9 cellular contexts compared by ENCODE assay signal in genomic region chr6:168865-169455, GRCh38.
DNase-seq lines count a peak whose midpoint lies in the region; ATAC-seq and TF ChIP-seq lines count a peak whose summit lies in the region.
"Had no signal": no experiment of that assay in that cellular context is flagged by ENCODE, and none has a peak within 500 bp of the region (broad histone marks: within the 10 kb centered on the region; RNA-seq: fewer than 3 reads in every experiment).

No MANE protein-coding gene starts in this region.

- CTCF ChIA-PET in IMR-90 (lab: Yijun Ruan, JAX) = no interaction called here

- no peak overlapping the region for H2AK9ac ChIP-seq in IMR-90 (replicated peaks; ENCODE audit: low read depth, low read length, poor library complexity)

- H3K4ac ChIP-seq in IMR-90 (ENCODE audit: low read depth, low read length) = no peak overlapping the region

- TF ChIP-seq POLR2A in IMR-90 (IDR thresholded peaks at IDR 0.05; ENCODE audit: low read depth, low read length) = no peak
- TF ChIP-seq POLR2A in prostate gland (IDR thresholded peaks at IDR 0.05) = no peak

- H4K8ac ChIP-seq in IMR-90 (ENCODE audit: low read depth in 2 of 2, low read length in 2 of 2) = no peak overlapping the region

- ATAC-seq in IMR-90 (ENCODE audit: low read depth) (peak; percentile 72), RWPE2 (ENCODE audit: low read depth) (peak; percentile 31; the same call in 1 of the 3 replicates), GM18870 (IDR thresholded peaks at IDR 0.05; ENCODE audit: unreplicated experiment) (no peak), HG02970 (IDR thresholded peaks at IDR 0.05; ENCODE audit: low FRiP score, unreplicated experiment) (no peak)

- dilution Hi-C loops in IMR-90 (cut with HindIII; ENCODE audit: low sequenced_read_pairs, unreplicated experiment) = no loop called here

- H3K9me1 ChIP-seq in IMR-90 (ENCODE audit: insufficient read depth, low read length) = no peaks in the 10 kb centered on the region

- peaks cover 6% of the 10 kb centered on the region for H3K9me3 Mint-ChIP-seq in T-helper 2 cell treated with Interferon-gamma antibody and Interleukin-4, amounts not matched to agents 5 μg/mL and 100 μg/mL, for 36 hours

- H2AK5ac ChIP-seq in IMR-90 (ENCODE audit: low read depth, low read length) = no peak overlapping the region

- H3K79me1 ChIP-seq in IMR-90 (ENCODE audit: low read depth in 1 of 2, low read length in 2 of 2) = no peaks in the 10 kb centered on the region

- no peak overlapping the region for H4K91ac ChIP-seq in IMR-90 (ENCODE audit: insufficient read depth, low read depth, low read length)

- H2BK15ac ChIP-seq in IMR-90 (ENCODE audit: low read depth, low read length) = no peak overlapping the region

- H3K36me3 Mint-ChIP-seq in T-helper 2 cell treated with Interferon-gamma antibody and Interleukin-4, amounts not matched to agents 5 μg/mL and 100 μg/mL, for 36 hours (ENCODE audit: low read depth) = no peaks in the 10 kb centered on the region
- H3K36me3 Mint-ChIP-seq: IgD-negative memory B cell had no signal

- no TSS peak for BruUV-seq in IMR-90 (replicated peaks; lab: Mats Ljungman, UMichigan)

- H3K4me3 ChIP-seq in IMR-90 (ENCODE audit: insufficient read depth, low read depth, low read length) (no peak overlapping the region), RWPE2 (ENCODE audit: severe bottlenecking) (no peak overlapping the region), fibroblast of mammary gland (ENCODE audit: control insufficient read depth, low read depth, low read length) (no peak overlapping the region), prostate gland (no peak overlapping the region)

- H3K14ac ChIP-seq in IMR-90 (replicated peaks; ENCODE audit: low read depth, low read length) = no peak overlapping the region

- no peak overlapping the region for H4K5ac ChIP-seq in IMR-90 (ENCODE audit: low read depth, low read length)

- no peak overlapping the region for H3K4me2 ChIP-seq in IMR-90 (ENCODE audit: low read depth, low read length)

- WGBS in IMR-90 (ENCODE audit: extremely low coverage in 2 of 2, insufficient read length in 1 of 2), 2 experiments = no CpG with 5 or more reads among the region's 3 CpGs
- WGBS in prostate gland = 33% methylated on average over 3 of the region's 3 CpGs

- H3K9me3 ChIP-seq in IMR-90 (ENCODE audit: control insufficient read depth, insufficient read depth, low read length) (no peaks in the 10 kb centered on the region), RWPE2 (ENCODE audit: severe bottlenecking) (no peaks in the 10 kb centered on the region), prostate gland (no peaks in the 10 kb centered on the region)

- no peak overlapping the region for H2BK5ac ChIP-seq in IMR-90 (ENCODE audit: low read depth, low read length, poor library complexity, severe bottlenecking)

- no peak overlapping the region for H2BK20ac ChIP-seq in IMR-90 (ENCODE audit: low read depth, low read length)

- H3K4me1 ChIP-seq in IMR-90 (ENCODE audit: control insufficient read depth, insufficient read depth, low read length) (no peaks in the 10 kb centered on the region), RWPE2 (ENCODE audit: insufficient read depth, poor library complexity, severe bottlenecking) (no peaks in the 10 kb centered on the region), prostate gland (replicated peaks) (no peaks in the 10 kb centered on the region)

- POLR2A ChIA-PET in IMR-90 (lab: Charles Lee; ENCODE audit: unreplicated experiment) = no interaction called here

- H3K27ac ChIP-seq in IMR-90 (ENCODE audit: insufficient read depth, low read length) = no peak overlapping the region
- no peak overlapping the region for H3K27ac ChIP-seq in RWPE2 (ENCODE audit: poor library complexity, severe bottlenecking)
- H3K27ac ChIP-seq in prostate gland = no peak overlapping the region

- DNase-seq in Caki2 (ENCODE audit: low read depth) (peak; percentile 46), IMR-90 (peak; percentile 55), RWPE2 (ENCODE audit: low spot score) (no peak), fibroblast of mammary gland (ENCODE audit: low read depth) (peak; percentile 62), prostate gland (ENCODE audit: low spot score) (no peak)
- no peak for DNase-seq in T-helper 2 cell treated with Interferon-gamma antibody and Interleukin-4, amounts not matched to agents 5 μg/mL and 100 μg/mL, for 36 hours (ENCODE audit: low spot score)

- H3K18ac ChIP-seq in IMR-90 (ENCODE audit: low read depth, low read length) = no peak overlapping the region

- H3K4me1 Mint-ChIP-seq in T-helper 2 cell treated with Interferon-gamma antibody and Interleukin-4, amounts not matched to agents 5 μg/mL and 100 μg/mL, for 36 hours (ENCODE audit: low read depth) = no peaks in the 10 kb centered on the region
- H3K4me1 Mint-ChIP-seq: IgD-negative memory B cell had no signal

- H3K9ac ChIP-seq in IMR-90 (ENCODE audit: low read depth, low read length) = no peak overlapping the region

- H3K23ac ChIP-seq in IMR-90 (ENCODE audit: low read depth, low read length) = no peak overlapping the region

- H2AFZ ChIP-seq in IMR-90 (replicated peaks; ENCODE audit: low read length, poor library complexity) = no peak overlapping the region

- intact Hi-C loops in IMR-90 (cut with micrococcal nuclease) = no loop called here
- intact Hi-C loops in prostate gland (cut with DNase I) = no loop called here

- no peaks in the 10 kb centered on the region for H4K20me1 ChIP-seq in IMR-90 (ENCODE audit: insufficient read depth, low read length)

- no peak overlapping the region for H3K27ac Mint-ChIP-seq in T-helper 2 cell treated with Interferon-gamma antibody and Interleukin-4, amounts not matched to agents 5 μg/mL and 100 μg/mL, for 36 hours
- H3K27ac Mint-ChIP-seq: IgD-negative memory B cell had no signal

- H2BK120ac ChIP-seq in IMR-90 (ENCODE audit: low read depth, low read length) = no peak overlapping the region

- peaks cover 6% of the 10 kb centered on the region; the same call in 1 of the 2 replicates for H3K27me3 ChIP-seq in IMR-90 (ENCODE audit: control insufficient read depth, insufficient read depth, low read length)
- peaks cover 6% of the 10 kb centered on the region for H3K27me3 ChIP-seq in RWPE2 (ENCODE audit: insufficient read depth, poor library complexity, severe bottlenecking)
- no peaks in the 10 kb centered on the region for H3K27me3 ChIP-seq in prostate gland (replicated peaks; ENCODE audit: insufficient read depth)

- in situ Hi-C loops in Caki2 (cut with HindIII; ENCODE audit: low pct_unique_long_range_greater_than_20kb, low sequenced_read_pairs) = no loop called here
- in situ Hi-C loops in IMR-90 (cut with MboI; ENCODE audit: low sequenced_read_pairs) = no loop called here

- H3K36me3 ChIP-seq in IMR-90 (ENCODE audit: control insufficient read depth, insufficient read depth, low read length) (no peaks in the 10 kb centered on the region), RWPE2 (ENCODE audit: low read depth) (no peaks in the 10 kb centered on the region), prostate gland (no peaks in the 10 kb centered on the region)

- H3K27me3 Mint-ChIP-seq in T-helper 2 cell treated with Interferon-gamma antibody and Interleukin-4, amounts not matched to agents 5 μg/mL and 100 μg/mL, for 36 hours (ENCODE audit: low read depth) = peaks cover 23% of the 10 kb centered on the region

- peak; percentile 52 for TF ChIP-seq RAD21 in IMR-90 (IDR thresholded peaks at IDR 0.05; ENCODE audit: low read length)

- H3K56ac ChIP-seq in IMR-90 (ENCODE audit: extremely low read depth, insufficient read depth, low read length) = no peak overlapping the region

- peak; percentile 59 for TF ChIP-seq CTCF in IMR-90 (conservative IDR thresholded peaks at IDR 0.05; ENCODE audit: low read depth, low read length)
- TF ChIP-seq CTCF in RWPE2 (IDR thresholded peaks at IDR 0.05; ENCODE audit: poor library complexity, severe bottlenecking) = peak; percentile 85
- peak; percentile 57 for TF ChIP-seq CTCF in fibroblast of mammary gland (conservative IDR thresholded peaks at IDR 0.05; ENCODE audit: control insufficient read depth, insufficient read depth, low read depth, low read length)
- peak in 3 of 4 experiments; percentile 41 to 52 (median 46) for TF ChIP-seq CTCF in prostate gland (IDR thresholded peaks at IDR 0.05)

- H3K4me3 Mint-ChIP-seq in T-helper 2 cell treated with Interferon-gamma antibody and Interleukin-4, amounts not matched to agents 5 μg/mL and 100 μg/mL, for 36 hours = no peak overlapping the region
- H3K4me3 Mint-ChIP-seq: IgD-negative memory B cell had no signal

TF ChIP-seq in IMR-90, 13 proteins besides CTCF, POLR2A, EP300 and RAD21:
- no peak for TF ChIP-seq FOS (IDR thresholded peaks at IDR 0.05; ENCODE audit: low read depth, low read length)
- peak; percentile 37 for TF ChIP-seq SMC3 (IDR thresholded peaks at IDR 0.05; ENCODE audit: low read depth, low read length)
- TF ChIP-seq MXI1 (IDR thresholded peaks at IDR 0.05; ENCODE audit: borderline replicate concordance, low read depth, low read length) = no peak
- TF ChIP-seq MAZ (IDR thresholded peaks at IDR 0.05; ENCODE audit: borderline replicate concordance, low read depth, low read length) = no peak

Comparison
In these comparisons a context has a peak if more than half of its experiments do, and no peak if none do; other contexts are left out.
1. DNase-seq: peak in Caki2 (single experiment), IMR-90 (single experiment) and fibroblast of mammary gland (single experiment); none in RWPE2 (single experiment), prostate gland (single experiment) and T-helper 2 cell treated with Interferon-gamma antibody and Interleukin-4, amounts not matched to agents 5 μg/mL and 100 μg/mL, for 36 hours (single experiment).
2. ATAC-seq: peak in IMR-90 (single experiment) and RWPE2 (single experiment); none in GM18870 (single experiment) and HG02970 (single experiment).
3. Peak in every context shown above with its lines, with median percentiles within 50 percentile points of each other: CTCF ChIP-seq.